Comparison of ENCODE assay signal across 12 cellular contexts in genomic region chr15:74863239-74864056, GRCh38. TPM values are rescaled to one million over a fixed set of nuclear protein-coding genes. Genes with fewer than 3 reads are reported as not detected.
DNase-seq lines count a peak whose midpoint lies in the region; ATAC-seq and TF ChIP-seq lines count a peak whose summit lies in the region.
"Had no signal": no experiment of that assay in that cellular context is flagged by ENCODE, and none has a peak within 500 bp of the region (broad histone marks: within the 10 kb centered on the region; RNA-seq: fewer than 3 reads in every experiment).

No MANE protein-coding gene starts in this region.

- H3K27me3 Mint-ChIP-seq in activated naive CD8-positive, alpha-beta T cell treated with anti-CD3 and anti-CD28 coated beads, Interleukin-2, amount 10 ng/mL, durations not matched to agents 7 days and 5 days, result no peaks in the 10 kb centered on the region
- H3K27me3 Mint-ChIP-seq in stimulated activated naive B cell treated with anti-CD40 and anti-IgM and Interleukin-4, amounts not matched to agents 10 μg/mL and 1 μg/mL and 100 μg/mL, for 72 hours, result no peaks in the 10 kb centered on the region

- peaks cover 34% of the 10 kb centered on the region for H3K36me3 Mint-ChIP-seq in activated naive CD8-positive, alpha-beta T cell treated with anti-CD3 and anti-CD28 coated beads, Interleukin-2, amount 10 ng/mL, durations not matched to agents 7 days and 5 days
- peaks cover 32 to 45% of the 10 kb centered on the region in 2 donors for H3K36me3 Mint-ChIP-seq in stimulated activated naive B cell treated with anti-CD40 and anti-IgM and Interleukin-4, amounts not matched to agents 10 μg/mL and 1 μg/mL and 100 μg/mL, for 72 hours

- TF ChIP-seq EP300 in ovary (IDR thresholded peaks at IDR 0.05), result no peak

- no peaks in the 10 kb centered on the region for H3K9me3 Mint-ChIP-seq in activated naive CD8-positive, alpha-beta T cell treated with anti-CD3 and anti-CD28 coated beads, Interleukin-2, amount 10 ng/mL, durations not matched to agents 7 days and 5 days
- no peaks in the 10 kb centered on the region for H3K9me3 Mint-ChIP-seq in stimulated activated naive B cell treated with anti-CD40 and anti-IgM and Interleukin-4, amounts not matched to agents 10 μg/mL and 1 μg/mL and 100 μg/mL, for 72 hours

- no peak overlapping the region for H3K27ac ChIP-seq in left lung
- H3K27ac ChIP-seq in ovary, result no peak overlapping the region
- H3K27ac ChIP-seq: PC-9 had no signal

- H3K27ac Mint-ChIP-seq in activated naive CD8-positive, alpha-beta T cell treated with anti-CD3 and anti-CD28 coated beads, Interleukin-2, amount 10 ng/mL, durations not matched to agents 7 days and 5 days, result peak overlapping the region; percentile 80
- no peak overlapping the region for H3K27ac Mint-ChIP-seq in stimulated activated naive B cell treated with anti-CD40 and anti-IgM and Interleukin-4, amounts not matched to agents 10 μg/mL and 1 μg/mL and 100 μg/mL, for 72 hours
- H3K27ac Mint-ChIP-seq: nephron progenitor cell had no signal

- H3K27me3 ChIP-seq in left lung, result no peaks in the 10 kb centered on the region
- H3K27me3 ChIP-seq in ovary, result no peaks in the 10 kb centered on the region
- H3K27me3 ChIP-seq: gastroesophageal sphincter had no signal

- DNase-seq in AG08395 (ENCODE audit: low spot score) (peak; percentile 24), HK-2 (ENCODE audit: unreplicated experiment) (peak; percentile 47), left lung (no peak), ovary (no peak)
- no peak for DNase-seq in activated naive CD8-positive, alpha-beta T cell treated with anti-CD3 and anti-CD28 coated beads, Interleukin-2, amount 10 ng/mL, durations not matched to agents 7 days and 5 days
- no peak for DNase-seq in stimulated activated naive B cell treated with anti-CD40 and anti-IgM and Interleukin-4, amounts not matched to agents 10 μg/mL and 1 μg/mL and 100 μg/mL, for 72 hours
- DNase-seq: DMS 273 treated with DMSO at 0.1 percent for 48 hours, nephron progenitor cell, PC-9 had no signal

- no peaks in the 10 kb centered on the region for H3K9me3 ChIP-seq in left lung
- no peaks in the 10 kb centered on the region for H3K9me3 ChIP-seq in ovary
- H3K9me3 ChIP-seq: gastroesophageal sphincter had no signal

- intact Hi-C loops in left lung (cut with DNase I) (no loop called here), ovary (cut with DNase I) (no loop called here)

- peaks cover 14 to 50% of the 10 kb centered on the region in 2 donors for H3K4me1 ChIP-seq in left lung
- no peaks in the 10 kb centered on the region for H3K4me1 ChIP-seq in ovary (ENCODE audit: insufficient read depth)

- H3K4me1 Mint-ChIP-seq in activated naive CD8-positive, alpha-beta T cell treated with anti-CD3 and anti-CD28 coated beads, Interleukin-2, amount 10 ng/mL, durations not matched to agents 7 days and 5 days, result peaks cover 50% of the 10 kb centered on the region
- peaks cover 39 to 63% of the 10 kb centered on the region in 2 donors for H3K4me1 Mint-ChIP-seq in stimulated activated naive B cell treated with anti-CD40 and anti-IgM and Interleukin-4, amounts not matched to agents 10 μg/mL and 1 μg/mL and 100 μg/mL, for 72 hours

- 80 to 92% (median 86%) methylated on average over 11 of the region's 11 CpGs for WGBS in ovary, 3 donors

- peak overlapping the region; percentile 45 for H3K4me3 Mint-ChIP-seq in activated naive CD8-positive, alpha-beta T cell treated with anti-CD3 and anti-CD28 coated beads, Interleukin-2, amount 10 ng/mL, durations not matched to agents 7 days and 5 days
- no peak overlapping the region for H3K4me3 Mint-ChIP-seq in stimulated activated naive B cell treated with anti-CD40 and anti-IgM and Interleukin-4, amounts not matched to agents 10 μg/mL and 1 μg/mL and 100 μg/mL, for 72 hours
- H3K4me3 Mint-ChIP-seq: nephron progenitor cell had no signal

- no peak overlapping the region for H3K4me3 ChIP-seq in left lung
- H3K4me3 ChIP-seq in ovary, result no peak overlapping the region
- H3K4me3 ChIP-seq: gastroesophageal sphincter, PC-9 had no signal

- peaks cover 0 to 9% of the 10 kb centered on the region in 2 donors for H3K36me3 ChIP-seq in left lung
- no peaks in the 10 kb centered on the region for H3K36me3 ChIP-seq in ovary
- H3K36me3 ChIP-seq: gastroesophageal sphincter had no signal

- peak; percentile 72 for ATAC-seq in activated naive CD8-positive, alpha-beta T cell treated with anti-CD3 and anti-CD28 coated beads, Interleukin-2, amount 10 ng/mL, durations not matched to agents 7 days and 5 days (ENCODE audit: low read depth)
- ATAC-seq in left lung, result peak; percentile 23
- ATAC-seq in GM21529 (IDR thresholded peaks at IDR 0.05; ENCODE audit: unreplicated experiment), result no peak
- no peak for ATAC-seq in stimulated activated naive B cell treated with anti-CD40 and anti-IgM and Interleukin-4, amounts not matched to agents 10 μg/mL and 1 μg/mL and 100 μg/mL, for 72 hours (replicated peaks)
- no peak for ATAC-seq in GM19023 (IDR thresholded peaks at IDR 0.05; ENCODE audit: unreplicated experiment)
- ATAC-seq: gastroesophageal sphincter had no signal

- POLR2A ChIA-PET in activated naive CD8-positive, alpha-beta T cell treated with anti-CD3 and anti-CD28 coated beads, Interleukin-2, amount 10 ng/mL, durations not matched to agents 7 days and 5 days (lab: Charles Lee), result interaction anchor here (1.6 kb wide), 1 partner anchor 43 kb away, joined by 5 read pairs; the partner anchor contains the start of gene FAM219B

- TF ChIP-seq CTCF in left lung (IDR thresholded peaks at IDR 0.05) (no peak), ovary (IDR thresholded peaks at IDR 0.05) (no peak)

- no peak for TF ChIP-seq POLR2A in ovary (IDR thresholded peaks at IDR 0.05)

RNA-seq across cellular contexts. Expression of gene SCAMP2, which starts 9.7 kb away (rescaled TPM):
- total RNA-seq in activated naive CD8-positive, alpha-beta T cell treated with anti-CD3 and anti-CD28 coated beads, Interleukin-2, amount 10 ng/mL, durations not matched to agents 7 days and 5 days, result 100 to 1,000 TPM; 100 to 103 TPM
- total RNA-seq in left lung, result 100 to 1,000 TPM; 131 to 138 TPM
- 10 to 100 TPM; 22.9 to 65.5 (median 53.1) TPM for total RNA-seq in ovary
- polyA plus RNA-seq in ovary, result 10 to 100 TPM; 27.4 to 60.5 TPM

RNA-seq across cellular contexts. Expression of gene ULK3, which starts 20.5 kb away (rescaled TPM):
- 10 to 100 TPM; 59.9 to 60.4 TPM for total RNA-seq in activated naive CD8-positive, alpha-beta T cell treated with anti-CD3 and anti-CD28 coated beads, Interleukin-2, amount 10 ng/mL, durations not matched to agents 7 days and 5 days
- total RNA-seq in left lung (10 to 100 TPM; 37.4 to 45.1 TPM), ovary (10 to 100 TPM; 25.2 to 45.7 (median 27.8) TPM)
- 10 to 100 TPM; 17.4 to 22.6 TPM for polyA plus RNA-seq in ovary

RNA-seq across cellular contexts. Expression of gene MPI, which starts 26.4 kb away (rescaled TPM):
- 10 to 100 TPM; 68.7 to 72.9 TPM for total RNA-seq in activated naive CD8-positive, alpha-beta T cell treated with anti-CD3 and anti-CD28 coated beads, Interleukin-2, amount 10 ng/mL, durations not matched to agents 7 days and 5 days
- total RNA-seq in left lung (10 to 100 TPM; 27.8 to 30.7 TPM), ovary (10 to 100 TPM; 42.6 to 55.6 (median 48.6) TPM)
- 10 to 100 TPM; 28.8 to 42.4 TPM for polyA plus RNA-seq in ovary

RNA-seq across cellular contexts. Expression of gene CPLX3, which starts 37.0 kb away (rescaled TPM):
- under 1 TPM; 0.17 to 0.28 TPM for total RNA-seq in activated naive CD8-positive, alpha-beta T cell treated with anti-CD3 and anti-CD28 coated beads, Interleukin-2, amount 10 ng/mL, durations not matched to agents 7 days and 5 days
- not detected for total RNA-seq in left lung
- not detected for total RNA-seq in ovary
- not detected for polyA plus RNA-seq in ovary
- total RNA-seq: gastroesophageal sphincter, PC-9 had no signal

RNA-seq across cellular contexts. Expression of gene FAM219B, which starts 43.2 kb away (rescaled TPM):
- total RNA-seq in activated naive CD8-positive, alpha-beta T cell treated with anti-CD3 and anti-CD28 coated beads, Interleukin-2, amount 10 ng/mL, durations not matched to agents 7 days and 5 days, result 100 to 1,000 TPM in 1 of 2 experiments, 10 to 100 TPM in 1; 90.3 to 113 TPM
- 10 to 100 TPM; 66.0 to 84.7 TPM for total RNA-seq in left lung
- total RNA-seq in ovary, result 100 to 1,000 TPM in 1 of 7 donors, 10 to 100 TPM in 6; 31.0 to 125 (median 67.4) TPM
- 10 to 100 TPM; 35.1 to 67.9 TPM for polyA plus RNA-seq in ovary

Comparison
In these comparisons a context has a peak if more than half of its experiments do, and no peak if none do; other contexts are left out.
1. DNase-seq: peak in AG08395 (single experiment) and HK-2 (single experiment); none in activated naive CD8-positive, alpha-beta T cell treated with anti-CD3 and anti-CD28 coated beads, Interleukin-2, amount 10 ng/mL, durations not matched to agents 7 days and 5 days (single experiment), left lung (0 of 2), stimulated activated naive B cell treated with anti-CD40 and anti-IgM and Interleukin-4, amounts not matched to agents 10 μg/mL and 1 μg/mL and 100 μg/mL, for 72 hours (single experiment) and ovary (0 of 5).
2. ATAC-seq: peak in activated naive CD8-positive, alpha-beta T cell treated with anti-CD3 and anti-CD28 coated beads, Interleukin-2, amount 10 ng/mL, durations not matched to agents 7 days and 5 days (single experiment) and left lung (single experiment); none in GM21529 (single experiment), stimulated activated naive B cell treated with anti-CD40 and anti-IgM and Interleukin-4, amounts not matched to agents 10 μg/mL and 1 μg/mL and 100 μg/mL, for 72 hours (0 of 2) and GM19023 (single experiment).